8 cellular contexts compared by ENCODE assay signal in the genomic region with DNA sequence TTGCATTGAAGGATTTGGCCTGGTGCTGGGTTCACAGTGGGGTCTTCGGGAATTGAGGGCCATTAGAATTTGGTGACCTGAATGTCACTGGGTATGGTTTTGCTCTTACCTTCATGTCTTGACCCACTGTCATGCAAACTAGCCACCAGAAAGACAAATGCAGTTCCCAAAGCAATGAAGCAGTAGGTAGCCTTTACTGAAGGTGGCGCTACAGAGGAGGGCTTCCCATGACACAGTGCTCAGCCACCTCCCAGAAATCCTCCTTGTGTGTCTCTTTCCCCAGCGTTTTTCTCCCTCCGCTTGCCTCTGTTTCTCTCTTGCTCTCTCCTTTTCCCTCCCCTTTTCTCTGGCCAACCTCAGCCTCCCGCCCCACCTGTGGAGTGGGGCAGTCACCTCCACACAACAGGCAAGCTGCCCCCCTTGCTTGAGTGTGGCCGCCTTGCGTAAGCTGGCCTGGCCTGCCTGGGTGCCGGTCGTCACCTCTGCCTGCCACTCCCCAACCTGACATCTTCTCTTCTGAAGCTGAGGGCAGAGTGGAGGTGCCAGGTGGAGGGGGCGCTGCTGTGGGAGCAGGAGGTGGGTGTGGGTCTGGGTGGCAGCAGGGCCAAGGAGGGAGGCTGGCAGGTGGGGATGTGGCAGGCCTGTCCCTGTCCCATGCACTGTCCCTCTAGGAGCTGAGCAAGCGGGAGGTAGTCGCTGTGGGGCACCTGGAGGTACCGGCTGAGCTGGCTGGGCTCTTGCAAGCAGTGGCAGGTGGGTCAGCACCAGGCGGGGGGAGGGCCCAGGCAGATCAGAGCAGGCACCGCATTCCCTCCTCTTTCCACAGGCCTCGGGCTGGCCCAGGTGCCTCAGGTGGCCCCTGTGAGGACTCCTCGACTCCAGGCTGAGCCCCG. TPM values are rescaled to one million over a fixed set of nuclear protein-coding genes. Genes with fewer than 3 reads are reported as not detected.
A peak's percentile ranks its signal among the peaks of the same experiment; 100 is the strongest.
DNase-seq lines count a peak whose midpoint lies in the region; ATAC-seq and TF ChIP-seq lines count a peak whose summit lies in the region.

No MANE protein-coding gene starts in this region.

- peak overlapping the region in 1 of 7 donors; percentile 31 for H3K27ac Mint-ChIP-seq in CD14-positive monocyte
- H3K27ac Mint-ChIP-seq in effector memory CD8-positive, alpha-beta T cell = no peak overlapping the region

- DNase-seq in CD14-positive monocyte (ENCODE audit: low spot score) (no peak), GM23248 (peak; percentile 54), SK-N-SH (no peak), iPS-NIHi7 (ENCODE audit: extremely low spot score) (peak; percentile 80), nucleus accumbens (lab: John Stamatoyannopoulos, UW) (no peak), ovary (no peak), posterior cingulate gyrus (no peak)
- no peak for DNase-seq in effector memory CD8-positive, alpha-beta T cell

- H3K27me3 Mint-ChIP-seq in CD14-positive monocyte (ENCODE audit: low read depth in 3 of 3) = peaks cover 4 to 17% (median 8%) of the 10 kb centered on the region in 3 donors
- H3K27me3 Mint-ChIP-seq in effector memory CD8-positive, alpha-beta T cell = peaks cover 0 to 7% of the 10 kb centered on the region in 2 donors

- peak; percentile 31 for TF ChIP-seq CTCF in CD14-positive monocyte (IDR thresholded peaks at IDR 0.05)
- peak; percentile 44 for TF ChIP-seq CTCF in SK-N-SH (IDR thresholded peaks at IDR 0.05)
- no peak for TF ChIP-seq CTCF in ovary (IDR thresholded peaks at IDR 0.05)

- intact Hi-C loops in CD14-positive monocyte (cut with micrococcal nuclease) = no loop called here
- intact Hi-C loops in ovary (cut with DNase I) = no loop called here
- intact Hi-C loops in posterior cingulate gyrus (cut with DNase I) = no loop called here

- TF ChIP-seq EP300 in SK-N-SH (IDR thresholded peaks at IDR 0.05; ENCODE audit: borderline replicate concordance in 1 of 2, low read depth in 1 of 2, low read length in 1 of 2) = no peak
- no peak for TF ChIP-seq EP300 in ovary (IDR thresholded peaks at IDR 0.05)

- H3K9me3 Mint-ChIP-seq in CD14-positive monocyte = peaks cover 0 to 2% (median 0%) of the 10 kb centered on the region in 7 donors
- H3K9me3 Mint-ChIP-seq in effector memory CD8-positive, alpha-beta T cell = no peaks in the 10 kb centered on the region

- no peaks in the 10 kb centered on the region for H3K79me2 ChIP-seq in GM23248 (ENCODE audit: insufficient read depth)
- H3K79me2 ChIP-seq in SK-N-SH (ENCODE audit: insufficient read depth) = no peaks in the 10 kb centered on the region

- POLR2A ChIA-PET in SK-N-SH (lab: Yijun Ruan, JAX) = no interaction called here

- H3K27ac ChIP-seq in GM23248 (no peak overlapping the region), SK-N-SH (ENCODE audit: low read depth in 2 of 2, low read length in 1 of 2) (no peak overlapping the region), ovary (no peak overlapping the region)

- in situ Hi-C loops in GM23248 (cut with MboI) = no loop called here

- no peak overlapping the region for H3K4me3 Mint-ChIP-seq in CD14-positive monocyte
- H3K4me3 Mint-ChIP-seq in effector memory CD8-positive, alpha-beta T cell = no peak overlapping the region

- H3K4me1 Mint-ChIP-seq in CD14-positive monocyte = peaks cover 2% of the 10 kb centered on the region
- peaks cover 3 to 6% of the 10 kb centered on the region in 2 donors for H3K4me1 Mint-ChIP-seq in effector memory CD8-positive, alpha-beta T cell (ENCODE audit: low read depth in 2 of 2)

- H3K9me3 ChIP-seq in GM23248 (ENCODE audit: low read depth) (no peaks in the 10 kb centered on the region), SK-N-SH (no peaks in the 10 kb centered on the region), ovary (no peaks in the 10 kb centered on the region)

- H2AFZ ChIP-seq in GM23248 (no peak overlapping the region), SK-N-SH (ENCODE audit: low read depth) (no peak overlapping the region)

- H3K36me3 Mint-ChIP-seq in CD14-positive monocyte = no peaks in the 10 kb centered on the region
- no peaks in the 10 kb centered on the region for H3K36me3 Mint-ChIP-seq in effector memory CD8-positive, alpha-beta T cell (ENCODE audit: insufficient read depth)

- H3K4me3 ChIP-seq in GM23248 = no peak overlapping the region
- no peak overlapping the region for H3K4me3 ChIP-seq in SK-N-SH (ENCODE audit: low read depth in 2 of 2, low read length in 1 of 2)
- H3K4me3 ChIP-seq in ovary = no peak overlapping the region

- H3K9me2 ChIP-seq in GM23248 (ENCODE audit: insufficient read depth) = no peaks in the 10 kb centered on the region
- H3K9me2 ChIP-seq in SK-N-SH = no peaks in the 10 kb centered on the region

- 65 to 71% methylated on average over 15 to 17 of the region's 18 CpGs for WGBS in GM23248 (ENCODE audit: low coverage in 1 of 2, low lambda C conversion rate in 2 of 2, missing lambda C conversion rate in 2 of 2), 2 experiments
- WGBS in SK-N-SH (ENCODE audit: low lambda C conversion rate) = 52% methylated on average over 9 of the region's 18 CpGs
- 55 to 69% (median 65%) methylated on average over 18 of the region's 18 CpGs for whole genome bisulfite sequencing in ovary, 3 donors

- H3K9ac ChIP-seq in GM23248 = no peak overlapping the region
- H3K9ac ChIP-seq in SK-N-SH = no peak overlapping the region

- no peak for ATAC-seq in effector memory CD8-positive, alpha-beta T cell (replicated peaks)

- H3F3A ChIP-seq in GM23248 (ENCODE audit: insufficient read depth) = no peaks in the 10 kb centered on the region
- no peaks in the 10 kb centered on the region for H3F3A ChIP-seq in SK-N-SH (replicated peaks; ENCODE audit: insufficient read depth)

- H3K4me2 ChIP-seq in GM23248 (ENCODE audit: unreplicated experiment) = no peak overlapping the region
- no peak overlapping the region for H3K4me2 ChIP-seq in SK-N-SH

- H4K20me1 ChIP-seq in GM23248 (ENCODE audit: insufficient read depth) = no peaks in the 10 kb centered on the region
- no peaks in the 10 kb centered on the region for H4K20me1 ChIP-seq in SK-N-SH (ENCODE audit: insufficient read depth)

- H3K27me3 ChIP-seq in GM23248 (replicated peaks; ENCODE audit: insufficient read depth) (no peaks in the 10 kb centered on the region), SK-N-SH (ENCODE audit: insufficient read depth) (no peaks in the 10 kb centered on the region), ovary (no peaks in the 10 kb centered on the region)

- H3K4me1 ChIP-seq in GM23248 (ENCODE audit: insufficient read depth) = no peaks in the 10 kb centered on the region
- H3K4me1 ChIP-seq in SK-N-SH (ENCODE audit: control insufficient read depth in 1 of 2, insufficient read depth in 2 of 2, low read depth in 1 of 2, low read length in 1 of 2) = peaks cover 0 to 8% of the 10 kb centered on the region in 2 experiments; a peak in 1 of 4 replicates
- H3K4me1 ChIP-seq in ovary (ENCODE audit: insufficient read depth) = no peaks in the 10 kb centered on the region

- TF ChIP-seq RAD21 in SK-N-SH (IDR thresholded peaks at IDR 0.05; ENCODE audit: low read length) = 0 out of 2 replicates have a peak, but pooled peaks have one; percentile 4

- CTCF ChIA-PET in SK-N-SH (lab: Yijun Ruan, JAX) = interaction anchor here (0.9 to 4.3 kb wide), 9 partner anchors 7 to 74 kb away, joined by 3 to 25 read pairs (median 6); partner anchors contain the start of gene ALKBH5

- TF ChIP-seq POLR2A in ovary (IDR thresholded peaks at IDR 0.05) = no peak

- H3K36me3 ChIP-seq in GM23248 (ENCODE audit: low read depth) (no peaks in the 10 kb centered on the region), SK-N-SH (replicated peaks in 1 of 2; ENCODE audit: control insufficient read depth in 1 of 2, insufficient read depth in 2 of 2, low read length in 1 of 2) (no peaks in the 10 kb centered on the region), ovary (no peaks in the 10 kb centered on the region)

TF ChIP-seq in SK-N-SH, 30 proteins besides CTCF, POLR2A, EP300 and RAD21:
- no peak for TF ChIP-seq GABPA (IDR thresholded peaks at IDR 0.05; ENCODE audit: low read depth)
- no peak for TF ChIP-seq MXI1 (IDR thresholded peaks at IDR 0.05; ENCODE audit: low read depth, low read length)
TF ChIP-seq in SK-N-SH: peak in this region for 0.

RNA-seq across cellular contexts. Expression of gene MYO15A, which starts 34.7 kb away (rescaled TPM):
- polyA plus RNA-seq in CD14-positive monocyte (under 1 TPM; 0.31 to 0.56 TPM), GM23248 (2016; fragmentation: Nextera tagmentation; extraction: Ambion mirVana) (0.70 and 0.90 TPM in 2 replicates), SK-N-SH (2012; rRNA removed) (0.15 and 0.43 TPM in 2 replicates), ovary (1 to 10 TPM; 1.8 to 2.7 TPM)
- 0.25 and 0.54 TPM in 2 replicates for total RNA-seq in GM23248 (2014; rRNA removed; shearing (Covaris generic))
- 0.09 and 0.14 TPM in 2 replicates for polyA plus RNA-seq in SK-N-SH (2012; cell fraction: cytosol; rRNA removed)
- polyA plus RNA-seq in SK-N-SH (2012; cell fraction: nucleus; rRNA removed) = 3.1 TPM in 2 replicates
- 1 to 10 TPM; 1.5 to 5.4 (median 4.7) TPM for total RNA-seq in ovary

RNA-seq across cellular contexts. Expression of gene ALKBH5, which starts 40.3 kb away (rescaled TPM):
- 10 to 100 TPM; 78.9 to 79.1 TPM for polyA plus RNA-seq in CD14-positive monocyte
- 152 and 161 TPM in 2 replicates for total RNA-seq in GM23248 (2014; rRNA removed; shearing (Covaris generic))
- 81.9 and 85.2 TPM in 2 replicates for polyA plus RNA-seq in GM23248 (2016; fragmentation: Nextera tagmentation; extraction: Ambion mirVana)
- polyA plus RNA-seq in SK-N-SH (2012; rRNA removed) = 41.0 and 42.9 TPM in 2 replicates
- 32.7 and 42.2 TPM in 2 replicates for polyA plus RNA-seq in SK-N-SH (2012; cell fraction: cytosol; rRNA removed)
- 19.4 and 24.2 TPM in 2 replicates for polyA plus RNA-seq in SK-N-SH (2012; cell fraction: nucleus; rRNA removed)
- total RNA-seq in ovary = 100 to 1,000 TPM in 5 of 7 donors, 10 to 100 TPM in 2; 51.5 to 137 (median 105) TPM
- 10 to 100 TPM; 39.6 to 54.4 TPM for polyA plus RNA-seq in ovary

RNA-seq across cellular contexts. Expression of gene DRG2, which starts 55.5 kb away (rescaled TPM):
- 10 to 100 TPM; 26.9 to 32.0 TPM for polyA plus RNA-seq in CD14-positive monocyte
- 51.0 and 53.4 TPM in 2 replicates for total RNA-seq in GM23248 (2014; rRNA removed; shearing (Covaris generic))
- 34.6 and 36.7 TPM in 2 replicates for polyA plus RNA-seq in GM23248 (2016; fragmentation: Nextera tagmentation; extraction: Ambion mirVana)
- 39.9 and 43.9 TPM in 2 replicates for polyA plus RNA-seq in SK-N-SH (2012; rRNA removed)
- 17.7 and 26.0 TPM in 2 replicates for polyA plus RNA-seq in SK-N-SH (2012; cell fraction: cytosol; rRNA removed)
- 106 and 115 TPM in 2 replicates for polyA plus RNA-seq in SK-N-SH (2012; cell fraction: nucleus; rRNA removed)
- total RNA-seq in ovary = 10 to 100 TPM; 24.2 to 45.9 (median 42.0) TPM
- 10 to 100 TPM; 18.1 to 34.7 TPM for polyA plus RNA-seq in ovary

Comparison
In these comparisons a context has a peak if more than half of its experiments do, and no peak if none do; other contexts are left out.
1. DNase-seq: peak in GM23248 (single experiment) and iPS-NIHi7 (single experiment); none in CD14-positive monocyte (single experiment), SK-N-SH (single experiment), nucleus accumbens (0 of 56), ovary (0 of 5), effector memory CD8-positive, alpha-beta T cell (0 of 3) and posterior cingulate gyrus (0 of 10).
2. CTCF ChIP-seq: peak in CD14-positive monocyte (single experiment) and SK-N-SH (single experiment); none in ovary (0 of 3).